ENCODE assay signal across 8 cellular contexts in genomic region chr3:50358927-50359759, GRCh38. TPM values are rescaled to one million over a fixed set of nuclear protein-coding genes. Genes with fewer than 3 reads are reported as not detected.
DNase-seq lines count a peak whose midpoint lies in the region; ATAC-seq, FAIRE-seq and TF ChIP-seq lines count a peak whose summit lies in the region.

Gene TMEM115 (minus strand): TSS chr3:50359521. CDS start chr3:50359063, 458 bp downstream.

- TF ChIP-seq CTCF in choroid plexus epithelial cell (conservative IDR thresholded peaks at IDR 0.05; ENCODE audit: low read depth, low read length) (no peak), kidney (IDR thresholded peaks at IDR 0.05; ENCODE audit: borderline replicate concordance, extremely low read depth, insufficient read depth) (no peak)

- ATAC-seq in HG03442 (IDR thresholded peaks at IDR 0.05; ENCODE audit: unreplicated experiment) = peak; percentile 98
- ATAC-seq in activated CD4-positive, alpha-beta T cell treated with anti-CD3 and anti-CD28 coated beads for 36 hours = peak; percentile 100

- H3K9ac ChIP-seq in kidney (ENCODE audit: low read length in 2 of 2) = peak within 1 kb of the TSS; percentile 89 to 94

- peak within 1 kb of the TSS; percentile 91 for H3K4me3 Mint-ChIP-seq in activated CD4-positive, alpha-beta T cell treated with anti-CD3 and anti-CD28 coated beads for 36 hours

- POLR2A ChIA-PET in activated CD4-positive, alpha-beta T cell treated with anti-CD3 and anti-CD28 coated beads for 36 hours (lab: Charles Lee) = interaction anchor here (1.4 kb wide), 1 partner anchor 9 kb away, joined by 6 read pairs; the partner anchor contains the start of genes CYB561D2 and NPRL2

- peaks cover 8 to 23% of the 10 kb centered on the region in 2 donors for H3K36me3 ChIP-seq in kidney (ENCODE audit: control insufficient read depth in 1 of 2, insufficient read depth in 2 of 2, low read length in 2 of 2)

- H3K27me3 Mint-ChIP-seq in activated CD4-positive, alpha-beta T cell treated with anti-CD3 and anti-CD28 coated beads for 36 hours = no peaks in the 10 kb centered on the region

- CTCF ChIA-PET in activated CD4-positive, alpha-beta T cell treated with anti-CD3 and anti-CD28 coated beads for 36 hours (lab: Charles Lee) = interaction anchor here (0.6 to 1.0 kb wide), 3 partner anchors 9 to 193 kb away, joined by 3 to 5 read pairs (median 3); partner anchors contain the start of genes CYB561D2 and NPRL2

- intact Hi-C loops in activated CD4-positive, alpha-beta T cell treated with anti-CD3 and anti-CD28 coated beads for 36 hours (cut with DNase I, micrococcal nuclease) = loop anchor here (1.0 to 10.0 kb wide), 11 partner anchors 8 to 1026 kb away; partner anchors contain the start of genes HYAL3 (in 2 of the 2), IFRD2 (in 2 of the 2), NAA80 (in 2 of the 2) and APEH (in 1 of the 2)
- intact Hi-C loops in kidney (cut with DNase I) = no loop called here

- peaks cover 37% of the 10 kb centered on the region for H3K4me1 Mint-ChIP-seq in activated CD4-positive, alpha-beta T cell treated with anti-CD3 and anti-CD28 coated beads for 36 hours

- H3K4me3 ChIP-seq in choroid plexus epithelial cell (ENCODE audit: low read depth, low read length) (peak within 1 kb of the TSS; percentile 99), kidney (ENCODE audit: low read length in 2 of 2) (peak within 1 kb of the TSS; percentile 86 to 87)

- peak; percentile 100 for DNase-seq in Ammon's horn (ENCODE audit: low spot score)
- DNase-seq in GM19238 (ENCODE audit: insufficient read length, low spot score) = peak; percentile 99
- DNase-seq in NCI-H524 (lab: John Stamatoyannopoulos, UW) = peak; percentile 95 to 97
- DNase-seq in activated CD4-positive, alpha-beta T cell treated with anti-CD3 and anti-CD28 coated beads for 36 hours = peak; percentile 97
- peak; percentile 100 for DNase-seq in choroid plexus epithelial cell (ENCODE audit: low read depth)
- DNase-seq in kidney = peak; percentile 98
- DNase-seq in stimulated activated CD4-positive, alpha-beta T cell treated with anti-CD3 and anti-CD28 coated beads, Interleukin-15, amount 100 ng/mL, for 24 hours = peak; percentile 97

- peak within 1 kb of the TSS; percentile 85 to 91 for H3K27ac ChIP-seq in kidney (ENCODE audit: low read depth in 2 of 2, low read length in 2 of 2)

- H3K9me3 Mint-ChIP-seq in activated CD4-positive, alpha-beta T cell treated with anti-CD3 and anti-CD28 coated beads for 36 hours (ENCODE audit: low read depth) = no peaks in the 10 kb centered on the region

- H3K9me3 ChIP-seq in kidney (ENCODE audit: control insufficient read depth in 1 of 2, low read length in 2 of 2) = no peaks in the 10 kb centered on the region

- peak within 1 kb of the TSS; percentile 94 for H3K27ac Mint-ChIP-seq in activated CD4-positive, alpha-beta T cell treated with anti-CD3 and anti-CD28 coated beads for 36 hours

- peaks cover 26 to 43% of the 10 kb centered on the region in 2 donors for H3K4me1 ChIP-seq in kidney (ENCODE audit: control insufficient read depth in 1 of 2, insufficient read depth in 1 of 2, low read depth in 1 of 2, low read length in 2 of 2)

- FAIRE-seq in kidney (lab: Jason Lieb, UNC) = peak; percentile 86

- peaks cover 22% of the 10 kb centered on the region for H3K36me3 Mint-ChIP-seq in activated CD4-positive, alpha-beta T cell treated with anti-CD3 and anti-CD28 coated beads for 36 hours (ENCODE audit: low read depth)

RNA-seq across cellular contexts. Expression of gene TMEM115, which starts in this region (rescaled TPM):
- total RNA-seq in activated CD4-positive, alpha-beta T cell treated with anti-CD3 and anti-CD28 coated beads for 36 hours = 10 to 100 TPM; 13.1 to 16.1 TPM
- total RNA-seq in kidney = 40.1 TPM
- 54.0 TPM for polyA plus RNA-seq in kidney (ENCODE audit: insufficient read depth, low read depth, low replicate concordance)

Comparison
In these comparisons a context has a peak if more than half of its experiments do, and no peak if none do; other contexts are left out.
1. Peak in every context shown above with its lines: DNase-seq, ATAC-seq, H3K4me3 ChIP-seq and H3K27ac ChIP-seq.